9 cellular contexts compared by ENCODE assay signal in genomic region chr16:89491974-89492687, GRCh38. TPM values are rescaled to one million over a fixed set of nuclear protein-coding genes. Genes with fewer than 3 reads are reported as not detected.
DNase-seq lines count a peak whose midpoint lies in the region; ATAC-seq and TF ChIP-seq lines count a peak whose summit lies in the region.
"Had no signal": no experiment of that assay in that cellular context is flagged by ENCODE, and none has a peak within 500 bp of the region (broad histone marks: within the 10 kb centered on the region; RNA-seq: fewer than 3 reads in every experiment).

No MANE protein-coding gene starts in this region.

- H3K27me3 ChIP-seq in BE2C, result no peaks in the 10 kb centered on the region
- H3K27me3 ChIP-seq in naive thymus-derived CD4-positive, alpha-beta T cell (ENCODE audit: control insufficient read depth in 2 of 2, insufficient read depth in 2 of 2, low read length in 2 of 2), result no peaks in the 10 kb centered on the region

- H3K4me3 ChIP-seq in BE2C (ENCODE audit: low read depth, low read length), result peak overlapping the region; percentile 62
- peak overlapping the region; percentile 92 for H3K4me3 ChIP-seq in Jurkat, Clone E6-1 (ENCODE audit: low read length)
- peak overlapping the region; percentile 92 for H3K4me3 ChIP-seq in naive thymus-derived CD4-positive, alpha-beta T cell (ENCODE audit: low read length)

- H3K9me3 Mint-ChIP-seq in brain, result peaks cover 0 to 3% (median 0%) of the 10 kb centered on the region in 5 experiments
- peaks cover 0 to 5% (median 0%) of the 10 kb centered on the region in 11 donors for H3K9me3 Mint-ChIP-seq in naive thymus-derived CD4-positive, alpha-beta T cell

- CTCF ChIA-PET in naive thymus-derived CD4-positive, alpha-beta T cell (lab: Charles Lee), result no interaction called here

- peaks cover 4% of the 10 kb centered on the region; the same call in 1 of the 2 replicates for H3K4me1 ChIP-seq in BE2C
- peaks cover 29 to 34% of the 10 kb centered on the region in 2 donors for H3K4me1 ChIP-seq in naive thymus-derived CD4-positive, alpha-beta T cell (ENCODE audit: control insufficient read depth in 2 of 2, insufficient read depth in 2 of 2, low read length in 2 of 2)

- intact Hi-C loops in naive thymus-derived CD4-positive, alpha-beta T cell (cut with micrococcal nuclease), result loop anchor here (2.0 to 10.0 kb wide), 4 partner anchors 175 to 1037 kb away; partner anchors contain the start of genes SPATA2L (in 1 of the 2) and ZFPM1 (in 1 of the 2)

- peaks cover 52% of the 10 kb centered on the region for H3K4me1 Mint-ChIP-seq in brain
- peaks cover 35 to 58% (median 39%) of the 10 kb centered on the region in 7 donors for H3K4me1 Mint-ChIP-seq in naive thymus-derived CD4-positive, alpha-beta T cell

- POLR2A ChIA-PET in naive thymus-derived CD4-positive, alpha-beta T cell (lab: Charles Lee), result interaction anchor here (1.0 to 5.9 kb wide), 2 partner anchors 11 to 15 kb away, joined by 4 to 68 read pairs; partner anchors contain the start of gene SPG7

- H3K36me3 ChIP-seq in BE2C, result peaks cover 9% of the 10 kb centered on the region
- H3K36me3 ChIP-seq in naive thymus-derived CD4-positive, alpha-beta T cell (ENCODE audit: control insufficient read depth in 2 of 3, insufficient read depth in 3 of 3, low read length in 3 of 3), result no peaks in the 10 kb centered on the region

- peak overlapping the region in 4 of 5 experiments; percentile 93 to 98 (median 96) for H3K27ac Mint-ChIP-seq in brain
- H3K27ac Mint-ChIP-seq in naive thymus-derived CD4-positive, alpha-beta T cell, result peak overlapping the region in 8 of 9 donors; percentile 86 to 96 (median 94)

- peak overlapping the region; percentile 89 to 99 (median 95) for H3K4me3 Mint-ChIP-seq in brain
- H3K4me3 Mint-ChIP-seq in naive thymus-derived CD4-positive, alpha-beta T cell, result peak overlapping the region in 9 of 10 donors; percentile 35 to 91 (median 88)

- TF ChIP-seq CTCF in BE2C (IDR thresholded peaks at IDR 0.05; ENCODE audit: low read depth, low read length) (no peak), brain (conservative IDR thresholded peaks at IDR 0.05) (no peak)

- no peak for ATAC-seq in naive thymus-derived CD4-positive, alpha-beta T cell
- ATAC-seq in GM21360 (IDR thresholded peaks at IDR 0.05; ENCODE audit: unreplicated experiment), result no peak

- no peaks in the 10 kb centered on the region for H3K9me3 ChIP-seq in BE2C
- no peaks in the 10 kb centered on the region for H3K9me3 ChIP-seq in naive thymus-derived CD4-positive, alpha-beta T cell (ENCODE audit: control insufficient read depth in 2 of 3, low read length in 3 of 3)

- H3K36me3 Mint-ChIP-seq in brain, result peaks cover 13% of the 10 kb centered on the region
- peaks cover 0 to 5% (median 3%) of the 10 kb centered on the region in 5 donors for H3K36me3 Mint-ChIP-seq in naive thymus-derived CD4-positive, alpha-beta T cell

- H3K27ac ChIP-seq in naive thymus-derived CD4-positive, alpha-beta T cell (ENCODE audit: low read depth, low read length), result peak overlapping the region; percentile 90

- peaks cover 11% of the 10 kb centered on the region for H3K27me3 Mint-ChIP-seq in brain
- H3K27me3 Mint-ChIP-seq in naive thymus-derived CD4-positive, alpha-beta T cell, result peaks cover 0 to 2% (median 0%) of the 10 kb centered on the region in 5 donors

- DNase-seq in BE2C (peak; percentile 40), GF-D8 (lab: John Stamatoyannopoulos, UW) (no peak), NCI-H226 (no peak), NCI-H1417 treated with DMSO at 0.1 percent for 48 hours (lab: John Stamatoyannopoulos, UW) (no peak)
- DNase-seq in Jurkat, Clone E6-1 (ENCODE audit: low read depth, low spot score), result no peak
- DNase-seq in naive thymus-derived CD4-positive, alpha-beta T cell, result no peak
- DNase-seq: activated gamma-delta T cell treated with Interleukin-2 at 50 U/mL for 16 hours had no signal

RNA-seq across cellular contexts. Expression of gene ANKRD11, which starts 1.8 kb away (rescaled TPM):
- polyA plus RNA-seq in BE2C (2012; ENCODE audit: insufficient read depth, insufficient read length, low read depth), result 335 TPM
- polyA plus RNA-seq in Jurkat, Clone E6-1 (2012; ENCODE audit: insufficient read depth, insufficient read length), result 94.5 TPM
- polyA plus RNA-seq in brain (ENCODE audit: insufficient read depth, low read depth, low replicate concordance), result 53.2 TPM
- total RNA-seq in naive thymus-derived CD4-positive, alpha-beta T cell, result 100 to 1,000 TPM; 178 to 254 (median 240) TPM
- polyA plus RNA-seq in naive thymus-derived CD4-positive, alpha-beta T cell, result 10 to 100 TPM in 1 of 2 donors, 1 to 10 TPM in 1; 8.7 to 28.4 TPM

RNA-seq across cellular contexts. Expression of gene SPG7, which starts 16.1 kb away (rescaled TPM):
- polyA plus RNA-seq in BE2C (2012; ENCODE audit: insufficient read depth, insufficient read length, low read depth), result 59.3 TPM
- polyA plus RNA-seq in Jurkat, Clone E6-1 (2012; ENCODE audit: insufficient read depth, insufficient read length), result 73.9 TPM
- 54.6 TPM for polyA plus RNA-seq in brain (ENCODE audit: insufficient read depth, low read depth, low replicate concordance)
- 100 to 1,000 TPM; 129 to 181 (median 170) TPM for total RNA-seq in naive thymus-derived CD4-positive, alpha-beta T cell
- 10 to 100 TPM; 48.6 to 56.6 TPM for polyA plus RNA-seq in naive thymus-derived CD4-positive, alpha-beta T cell
